9 cellular contexts compared by ENCODE assay signal in genomic region chr2:1721706-1722483, GRCh38. TPM values are rescaled to one million over a fixed set of nuclear protein-coding genes. Genes with fewer than 3 reads are reported as not detected.
DNase-seq lines count a peak whose midpoint lies in the region; ATAC-seq and TF ChIP-seq lines count a peak whose summit lies in the region.
"Had no signal": no experiment of that assay in that cellular context is flagged by ENCODE, and none has a peak within 500 bp of the region (broad histone marks: within the 10 kb centered on the region; RNA-seq: fewer than 3 reads in every experiment).

No MANE protein-coding gene starts in this region.

- POLR2A ChIA-PET in PC-3 (lab: Charles Lee; ENCODE audit: unreplicated experiment): interaction anchor here (0.6 to 1.0 kb wide), 5 partner anchors 8 to 36 kb away, joined by 3 to 17 read pairs (median 4); no protein-coding TSS in a partner anchor

- H3F3A ChIP-seq in PC-3 (ENCODE audit: low read length, unreplicated experiment): peaks cover 7% of the 10 kb centered on the region

- no peaks in the 10 kb centered on the region for H3K27me3 Mint-ChIP-seq in endodermal cell (ENCODE audit: insufficient read depth)
- H3K27me3 Mint-ChIP-seq: stimulated activated memory B cell treated with anti-CD40 and anti-IgM and Interleukin-4, amounts not matched to agents 10 μg/mL and 1 μg/mL and 100 μg/mL, for 72 hours had no signal

- H3K4me1 ChIP-seq in PC-3 (ENCODE audit: insufficient read depth, low read length) (peaks cover 61% of the 10 kb centered on the region), endodermal cell (ENCODE audit: control insufficient read depth, insufficient read depth, low read length) (no peaks in the 10 kb centered on the region), lung (ENCODE audit: control insufficient read depth in 2 of 2, insufficient read depth in 2 of 2, low read length in 2 of 2) (peaks cover 0 to 13% of the 10 kb centered on the region in 2 donors)

- intact Hi-C loops in PC-3 (cut with micrococcal nuclease): loop anchor here (1.0 to 2.0 kb wide), 5 partner anchors 8 to 47 kb away; no protein-coding TSS in a partner anchor

- H3K4me3 ChIP-seq in PC-3 (ENCODE audit: low read length) (peak overlapping the region; percentile 45; the same call in 1 of the 2 replicates), endodermal cell (ENCODE audit: low read length) (no peak overlapping the region), lung (no peak overlapping the region)

- peak overlapping the region; percentile 92 for H3K9ac ChIP-seq in PC-3 (ENCODE audit: low read length)
- H3K9ac ChIP-seq in endodermal cell (ENCODE audit: extremely low read depth, low read length, poor library complexity, severe bottlenecking): no peak overlapping the region

- no peak overlapping the region for H3K27ac Mint-ChIP-seq in endodermal cell
- H3K27ac Mint-ChIP-seq: stimulated activated memory B cell treated with anti-CD40 and anti-IgM and Interleukin-4, amounts not matched to agents 10 μg/mL and 1 μg/mL and 100 μg/mL, for 72 hours had no signal

- H3K36me3 Mint-ChIP-seq in endodermal cell (ENCODE audit: low read depth): peaks cover 5% of the 10 kb centered on the region
- H3K36me3 Mint-ChIP-seq: stimulated activated memory B cell treated with anti-CD40 and anti-IgM and Interleukin-4, amounts not matched to agents 10 μg/mL and 1 μg/mL and 100 μg/mL, for 72 hours had no signal

- H3K9me3 Mint-ChIP-seq in endodermal cell: no peaks in the 10 kb centered on the region
- H3K9me3 Mint-ChIP-seq: nephron had no signal

- H3K36me3 ChIP-seq in PC-3 (ENCODE audit: low read depth, low read length) (peaks cover 3% of the 10 kb centered on the region; the same call in 1 of the 2 replicates), endodermal cell (ENCODE audit: control insufficient read depth, insufficient read depth, low read length) (peaks cover 6% of the 10 kb centered on the region), lung (ENCODE audit: control insufficient read depth in 2 of 2, insufficient read depth in 2 of 2, low read length in 2 of 2) (no peaks in the 10 kb centered on the region)

- H3K4me3 Mint-ChIP-seq in endodermal cell: no peak overlapping the region
- H3K4me3 Mint-ChIP-seq: stimulated activated memory B cell treated with anti-CD40 and anti-IgM and Interleukin-4, amounts not matched to agents 10 μg/mL and 1 μg/mL and 100 μg/mL, for 72 hours had no signal

- CTCF ChIA-PET in PC-3 (lab: Charles Lee): interaction anchor here (0.9 kb wide), 1 partner anchor 47 kb away, joined by 3 read pairs; no protein-coding TSS in a partner anchor

- no peak overlapping the region for H2AFZ ChIP-seq in PC-3 (ENCODE audit: low read length)

- peak overlapping the region; percentile 78 for H3K4me2 ChIP-seq in PC-3 (ENCODE audit: low read length)

- H3K27ac ChIP-seq in PC-3 (ENCODE audit: low read length): peak overlapping the region; percentile 99
- no peak overlapping the region for H3K27ac ChIP-seq in endodermal cell (ENCODE audit: low read depth, low read length)
- peak overlapping the region; percentile 68 to 86 for H3K27ac ChIP-seq in lung (ENCODE audit: low read depth in 1 of 2, low read length in 1 of 2)

- peaks cover 15% of the 10 kb centered on the region for H3K4me1 Mint-ChIP-seq in endodermal cell
- H3K4me1 Mint-ChIP-seq: stimulated activated memory B cell treated with anti-CD40 and anti-IgM and Interleukin-4, amounts not matched to agents 10 μg/mL and 1 μg/mL and 100 μg/mL, for 72 hours had no signal

- peaks cover 84% of the 10 kb centered on the region for H3K79me2 ChIP-seq in PC-3 (ENCODE audit: low read length)

- TSS peak; percentile 91 for BruUV-seq in PC-3 (replicated peaks; lab: Mats Ljungman, UMichigan)

- peak; percentile 60 for ATAC-seq in PC-3
- no peak for ATAC-seq in lung (ENCODE audit: insufficient read depth, low FRiP score)
- no peak for ATAC-seq in GM19467 (IDR thresholded peaks at IDR 0.05; ENCODE audit: unreplicated experiment)
- ATAC-seq: stimulated activated memory B cell treated with anti-CD40 and anti-IgM and Interleukin-4, amounts not matched to agents 10 μg/mL and 1 μg/mL and 100 μg/mL, for 72 hours had no signal

- no peaks in the 10 kb centered on the region for H3K9me2 ChIP-seq in PC-3 (replicated peaks; ENCODE audit: low read length)

- WGBS in endodermal cell (ENCODE audit: insufficient coverage in 1 of 2, insufficient read length in 1 of 2), 2 experiments: 91 to 92% methylated on average over 13 to 15 of the region's 16 CpGs
- 72 to 89% methylated on average over 16 of the region's 16 CpGs for WGBS in lung, 2 donors

- DNase-seq in PC-3 (peak; percentile 87), endodermal cell (peak; percentile 23), lung (ENCODE audit: low spot score) (no peak), ureter (ENCODE audit: low spot score) (peak; percentile 17), DMS 273 treated with DMSO at 0.1 percent for 48 hours (lab: John Stamatoyannopoulos, UW) (no peak)
- DNase-seq in effector CD4-positive, alpha-beta T cell: no peak

- no peak for TF ChIP-seq CTCF in PC-3 (conservative IDR thresholded peaks at IDR 0.05; ENCODE audit: low read depth, low read length)
- TF ChIP-seq CTCF in endodermal cell (conservative IDR thresholded peaks at IDR 0.05): no peak
- no peak for TF ChIP-seq CTCF in lung (IDR thresholded peaks at IDR 0.05; ENCODE audit: control extremely low read depth, extremely low read depth)

- no peaks in the 10 kb centered on the region for H4K20me1 ChIP-seq in PC-3 (ENCODE audit: low read length)

- H3K9me3 ChIP-seq in PC-3 (ENCODE audit: low read length) (no peaks in the 10 kb centered on the region), endodermal cell (ENCODE audit: control insufficient read depth, low read length) (no peaks in the 10 kb centered on the region), lung (ENCODE audit: control insufficient read depth in 2 of 2, insufficient read depth in 1 of 2, low read length in 1 of 2) (no peaks in the 10 kb centered on the region)

- H3K27me3 ChIP-seq in PC-3 (ENCODE audit: low read length) (no peaks in the 10 kb centered on the region), endodermal cell (ENCODE audit: control insufficient read depth, insufficient read depth, low read length, poor library complexity, severe bottlenecking) (no peaks in the 10 kb centered on the region), lung (ENCODE audit: control insufficient read depth, insufficient read depth) (no peaks in the 10 kb centered on the region)

RNA-seq across cellular contexts. Expression of gene PXDN, which starts 22.4 kb away (rescaled TPM):
- total RNA-seq in PC-3 (2014; rRNA removed): 125 and 155 TPM in 2 replicates
- 100 to 1,000 TPM; 212 to 247 TPM for total RNA-seq in endodermal cell
- polyA plus RNA-seq in endodermal cell (2013, experiment 1 of 2): 106 TPM
- polyA plus RNA-seq in endodermal cell (2013, experiment 2 of 2): 104 TPM
- total RNA-seq in lung: 100 to 1,000 TPM in 1 of 2 donors, 10 to 100 TPM in 1; 38.6 to 198 TPM
- polyA plus RNA-seq in lung: 10 to 100 TPM; 10.6 to 51.7 TPM
- total RNA-seq in ureter: 20.2 TPM

Comparison
In these comparisons a context has a peak if more than half of its experiments do, and no peak if none do; other contexts are left out.
1. DNase-seq: peak in PC-3 (single experiment), endodermal cell (single experiment) and ureter (single experiment); none in lung (single experiment), effector CD4-positive, alpha-beta T cell (single experiment) and DMS 273 treated with DMSO at 0.1 percent for 48 hours (single experiment).